Comparison of ENCODE assay signal across 8 cellular contexts in genomic region chr4:78056265-78057129, GRCh38. TPM values are rescaled to one million over a fixed set of nuclear protein-coding genes. Genes with fewer than 3 reads are reported as not detected.
DNase-seq lines count a peak whose midpoint lies in the region; ATAC-seq and TF ChIP-seq lines count a peak whose summit lies in the region.

No MANE protein-coding gene starts in this region.

- ATAC-seq in GM21367 (IDR thresholded peaks at IDR 0.05; ENCODE audit: unreplicated experiment) (peak; percentile 74), body of pancreas (peak; percentile 72), HG02571 (IDR thresholded peaks at IDR 0.05; ENCODE audit: unreplicated experiment) (no peak)

- H3K27me3 ChIP-seq in body of pancreas = no peaks in the 10 kb centered on the region
- peaks cover 4% of the 10 kb centered on the region for H3K27me3 ChIP-seq in iPS-15b (ENCODE audit: control insufficient read depth, insufficient read depth, low read length)

- peak; percentile 79 for DNase-seq in DMS 273 treated with DMSO at 0.1 percent for 48 hours (lab: John Stamatoyannopoulos, UW)
- DNase-seq in HT1080 (ENCODE audit: low read depth) = peak; percentile 87
- DNase-seq in OCI-M1 (lab: John Stamatoyannopoulos, UW) = peak; percentile 68
- peak; percentile 85 to 91 (median 90) for DNase-seq in body of pancreas
- peak; percentile 88 for DNase-seq in retina

- intact Hi-C loops in body of pancreas (cut with DNase I) = no loop called here

- H3K9ac ChIP-seq in iPS-15b (ENCODE audit: low read depth, low read length) = peak overlapping the region; percentile 91

- peak in 1 of 7 experiments; percentile 8 for TF ChIP-seq CTCF in body of pancreas (IDR thresholded peaks at IDR 0.05)

- 1 to 4% methylated on average over 30 to 39 of the region's 39 CpGs for WGBS in body of pancreas, 2 donors

- H3K9me3 ChIP-seq in body of pancreas (no peaks in the 10 kb centered on the region), iPS-15b (ENCODE audit: control insufficient read depth, insufficient read depth, low read length) (no peaks in the 10 kb centered on the region)

- H3K27ac ChIP-seq in body of pancreas = peak overlapping the region; percentile 52 to 93 (median 74)

- H3K4me3 ChIP-seq in body of pancreas (peak overlapping the region; percentile 10 to 33), iPS-15b (ENCODE audit: low read depth, low read length) (peak overlapping the region; percentile 95)

- H3K4me1 ChIP-seq in body of pancreas = peaks cover 8% of the 10 kb centered on the region
- H3K4me1 ChIP-seq in iPS-15b (ENCODE audit: control insufficient read depth, insufficient read depth, low read length) = peaks cover 10% of the 10 kb centered on the region

- peak; percentile 31 to 60 (median 55) for TF ChIP-seq POLR2A in body of pancreas (IDR thresholded peaks at IDR 0.05)

- H3K36me3 ChIP-seq in body of pancreas (replicated peaks in 1 of 2; ENCODE audit: insufficient read depth in 1 of 2, low read depth in 2 of 2) = no peaks in the 10 kb centered on the region
- H3K36me3 ChIP-seq in iPS-15b (ENCODE audit: control insufficient read depth, insufficient read depth, low read length) = no peaks in the 10 kb centered on the region

RNA-seq across cellular contexts. Expression of gene FRAS1, which starts 0.6 kb away (rescaled TPM):
- total RNA-seq in HT1080 (2014; rRNA removed; shearing (Covaris generic)) = 1.3 and 2.1 TPM in 2 replicates
- polyA plus RNA-seq in HT1080 (2015; cell fraction: cytosol; rRNA removed) = 0.63 and 0.80 TPM in 2 replicates
- polyA plus RNA-seq in HT1080 (2015; cell fraction: nucleus; rRNA removed) = 2.5 and 3.6 TPM in 2 replicates
- total RNA-seq in body of pancreas = 10 to 100 TPM; 22.6 to 24.4 TPM
